Comparison of ENCODE assay signal across 8 cellular contexts in genomic region chr10:46565591-46566332, GRCh38. TPM values are rescaled to one million over a fixed set of nuclear protein-coding genes. Genes with fewer than 3 reads are reported as not detected.
DNase-seq lines count a peak whose midpoint lies in the region; ATAC-seq and TF ChIP-seq lines count a peak whose summit lies in the region.
"Not testable (repeated sequence)": the region's sequence is repeated elsewhere in the genome, so short reads cannot be mapped to it uniquely, and the experiment has no call there.

No MANE protein-coding gene starts in this region.

- H3K27me3 Mint-ChIP-seq in activated naive CD8-positive, alpha-beta T cell treated with anti-CD3 and anti-CD28 coated beads, Interleukin-2, amount 10 ng/mL, durations not matched to agents 7 days and 5 days = not testable (repeated sequence)

- peak; percentile 77 for TF ChIP-seq CTCF in GM10248 (IDR thresholded peaks at IDR 0.05; ENCODE audit: control extremely low read depth, extremely low read depth, low read depth, missing control alignments)
- not testable (repeated sequence) for TF ChIP-seq CTCF in omental fat pad (IDR thresholded peaks at IDR 0.05)
- peak; percentile 68 for TF ChIP-seq CTCF in upper lobe of right lung (IDR thresholded peaks at IDR 0.05)

- CTCF ChIA-PET in GM10248 (lab: Yijun Ruan, JAX) = not testable (repeated sequence)

- not testable (repeated sequence) for H3K4me3 ChIP-seq in upper lobe of right lung

- H3K4me3 Mint-ChIP-seq in activated naive CD8-positive, alpha-beta T cell treated with anti-CD3 and anti-CD28 coated beads, Interleukin-2, amount 10 ng/mL, durations not matched to agents 7 days and 5 days = not testable (repeated sequence)

- intact Hi-C loops in upper lobe of right lung (cut with DNase I) = not testable (repeated sequence)

- not testable (repeated sequence) for H3K9me3 ChIP-seq in upper lobe of right lung

- ATAC-seq in HG02571 (IDR thresholded peaks at IDR 0.05; ENCODE audit: unreplicated experiment) = peak; percentile 70
- ATAC-seq in activated naive CD8-positive, alpha-beta T cell treated with anti-CD3 and anti-CD28 coated beads, Interleukin-2, amount 10 ng/mL, durations not matched to agents 7 days and 5 days (ENCODE audit: low read depth) = peak; percentile 87
- ATAC-seq in omental fat pad (ENCODE audit: low FRiP score) = peak; percentile 77
- ATAC-seq in upper lobe of right lung = peak; percentile 94

- H3K36me3 ChIP-seq in upper lobe of right lung = not testable (repeated sequence)

- not testable (repeated sequence) for H3K27ac ChIP-seq in upper lobe of right lung

- not testable (repeated sequence) for H3K27ac Mint-ChIP-seq in activated naive CD8-positive, alpha-beta T cell treated with anti-CD3 and anti-CD28 coated beads, Interleukin-2, amount 10 ng/mL, durations not matched to agents 7 days and 5 days

- not testable (repeated sequence) for DNase-seq in GM10248 (ENCODE audit: extremely low spot score)
- DNase-seq in NCI-H1048 (lab: John Stamatoyannopoulos, UW) (peak; percentile 28), T follicular helper cell (ENCODE audit: low read depth) (peak; percentile 29), glomerular visceral epithelial cell (ENCODE audit: extremely low spot score) (peak; percentile 77), omental fat pad (ENCODE audit: low spot score) (peak; percentile 34), upper lobe of right lung (peak; percentile 86)
- DNase-seq in activated naive CD8-positive, alpha-beta T cell treated with anti-CD3 and anti-CD28 coated beads, Interleukin-2, amount 10 ng/mL, durations not matched to agents 7 days and 5 days = peak; percentile 39

- H3K4me1 ChIP-seq in upper lobe of right lung = not testable (repeated sequence)

- not testable (repeated sequence) for H3K9me3 Mint-ChIP-seq in activated naive CD8-positive, alpha-beta T cell treated with anti-CD3 and anti-CD28 coated beads, Interleukin-2, amount 10 ng/mL, durations not matched to agents 7 days and 5 days

- H3K27me3 ChIP-seq in upper lobe of right lung = not testable (repeated sequence)

- not testable (repeated sequence) for H3K36me3 Mint-ChIP-seq in activated naive CD8-positive, alpha-beta T cell treated with anti-CD3 and anti-CD28 coated beads, Interleukin-2, amount 10 ng/mL, durations not matched to agents 7 days and 5 days

- POLR2A ChIA-PET in GM10248 (lab: Yijun Ruan, JAX); activated naive CD8-positive, alpha-beta T cell treated with anti-CD3 and anti-CD28 coated beads, Interleukin-2, amount 10 ng/mL, durations not matched to agents 7 days and 5 days (lab: Charles Lee): not testable (repeated sequence)

- not testable (repeated sequence) for H3K4me1 Mint-ChIP-seq in activated naive CD8-positive, alpha-beta T cell treated with anti-CD3 and anti-CD28 coated beads, Interleukin-2, amount 10 ng/mL, durations not matched to agents 7 days and 5 days

RNA-seq across cellular contexts. Expression of gene GPRIN2, which starts 9.3 kb away (rescaled TPM):
- not detected for total RNA-seq in activated naive CD8-positive, alpha-beta T cell treated with anti-CD3 and anti-CD28 coated beads, Interleukin-2, amount 10 ng/mL, durations not matched to agents 7 days and 5 days
- total RNA-seq in omental fat pad = under 1 TPM in 2 of 4 donors, not detected in 2; 0.46 to 0.50 TPM
- total RNA-seq in upper lobe of right lung = 56.2 TPM

RNA-seq across cellular contexts. Expression of gene SYT15, which starts 13.2 kb away (rescaled TPM):
- 1 to 10 TPM; 1.1 to 1.4 TPM for total RNA-seq in activated naive CD8-positive, alpha-beta T cell treated with anti-CD3 and anti-CD28 coated beads, Interleukin-2, amount 10 ng/mL, durations not matched to agents 7 days and 5 days
- 1 to 10 TPM in 3 of 4 donors, under 1 TPM in 1; 0.65 to 9.6 (median 2.9) TPM for total RNA-seq in omental fat pad
- 45.4 TPM for total RNA-seq in upper lobe of right lung

Comparison
In these comparisons a context has a peak if more than half of its experiments do, and no peak if none do; other contexts are left out.
1. RNA of gene GPRIN2, which starts 9.3 kb away (total RNA-seq): 56.2 TPM in upper lobe of right lung (single experiment); 0.46 to 0.50 TPM in omental fat pad and not detected in activated naive CD8-positive, alpha-beta T cell treated with anti-CD3 and anti-CD28 coated beads, Interleukin-2, amount 10 ng/mL, durations not matched to agents 7 days and 5 days; every median in the first group is over 10 times any median in the second.
2. Peak in every context shown above with its lines, with median percentiles within 50 percentile points of each other: ATAC-seq.